Comparison of ENCODE assay signal across 8 cellular contexts in genomic region chr15:39172380-39173281, GRCh38.
A peak's percentile ranks its signal among the peaks of the same experiment; 100 is the strongest.
DNase-seq lines count a peak whose midpoint lies in the region; ATAC-seq, FAIRE-seq and TF ChIP-seq lines count a peak whose summit lies in the region.

No MANE protein-coding gene starts in this region.

- no peak for FAIRE-seq in GM19239 (lab: Jason Lieb, UNC)

- no peaks in the 10 kb centered on the region for H3K79me2 ChIP-seq in HCT116 (ENCODE audit: insufficient read depth, low read length)
- no peaks in the 10 kb centered on the region for H3K79me2 ChIP-seq in Karpas-422 (ENCODE audit: low read length)

- H3K27me3 ChIP-seq in HCT116 (ENCODE audit: insufficient read depth, low read length), result no peaks in the 10 kb centered on the region
- H3K27me3 ChIP-seq in iPS-20b (ENCODE audit: insufficient read depth, low read length), result no peaks in the 10 kb centered on the region
- H3K27me3 ChIP-seq in Karpas-422 (ENCODE audit: low read length), result no peaks in the 10 kb centered on the region; the same call in 1 of the 2 replicates

- BruUV-seq in HCT116 (replicated peaks; lab: Mats Ljungman, UMichigan), result no TSS peak

- H3K4me3 ChIP-seq in HCT116 (replicated peaks in 1 of 2; ENCODE audit: low read depth in 1 of 2, low read length in 2 of 2) (no peak overlapping the region), astrocyte of the cerebellum (ENCODE audit: low read depth, low read length) (peak overlapping the region; percentile 20), iPS-20b (ENCODE audit: low read length) (no peak overlapping the region), skin epidermis (no peak overlapping the region), Karpas-422 (ENCODE audit: low read length) (no peak overlapping the region)

- H3K9me2 ChIP-seq in HCT116 (ENCODE audit: insufficient read depth) (no peaks in the 10 kb centered on the region), Karpas-422 (replicated peaks; ENCODE audit: insufficient read depth, low read length) (no peaks in the 10 kb centered on the region)

- H3K4me2 ChIP-seq in HCT116 (ENCODE audit: low read length) (peak overlapping the region; percentile 27; the same call in 1 of the 2 replicates), Karpas-422 (ENCODE audit: low read depth, low read length, poor library complexity, severe bottlenecking) (no peak overlapping the region)

- TF ChIP-seq RAD21 in HCT116 (IDR thresholded peaks at IDR 0.05; ENCODE audit: low read depth), result no peak

- peak; percentile 28 for ATAC-seq in HCT116

- H2AFZ ChIP-seq in HCT116 (ENCODE audit: low read depth, low read length, poor library complexity, severe bottlenecking) (no peak overlapping the region), Karpas-422 (ENCODE audit: low read length) (no peak overlapping the region)

- POLR2A ChIA-PET in HCT116 (lab: Charles Lee) (interaction anchor here (1.9 kb wide), 1 partner anchor 408 kb away, joined by 11 read pairs; the partner anchor contains the start of gene THBS1), GM10248 (lab: Yijun Ruan, JAX) (no interaction called here)

- H4K20me1 ChIP-seq in HCT116 (ENCODE audit: insufficient read depth) (no peaks in the 10 kb centered on the region), Karpas-422 (ENCODE audit: insufficient read depth, low read depth, low read length) (no peaks in the 10 kb centered on the region)

- H3K27ac ChIP-seq in HCT116 (ENCODE audit: low read depth, low read length) (no peak overlapping the region), iPS-20b (ENCODE audit: low read length) (peak overlapping the region; percentile 1), skin epidermis (peak overlapping the region in 13 of 21 experiments; percentile 2 to 70 (median 50)), Karpas-422 (ENCODE audit: low read length) (no peak overlapping the region)

- peaks cover 7 to 16% of the 10 kb centered on the region in 2 experiments; a peak in 3 of 4 replicates for H3K4me1 ChIP-seq in HCT116 (ENCODE audit: control insufficient read depth in 1 of 2, insufficient read depth in 2 of 2, low read length in 2 of 2)
- peaks cover 20% of the 10 kb centered on the region; the same call in 1 of the 2 replicates for H3K4me1 ChIP-seq in iPS-20b (ENCODE audit: insufficient read depth, low read length)
- no peaks in the 10 kb centered on the region for H3K4me1 ChIP-seq in Karpas-422 (ENCODE audit: low read length)

- RAD21 ChIA-PET in HCT116 (lab: Charles Lee; ENCODE audit: low non-redundant PET in 1 of 2, low total read pairs in 2 of 2, uncharacterized antibody in 2 of 2, unreplicated experiment in 2 of 2), result interaction anchor here (1.2 to 2.0 kb wide), 5 partner anchors 407 to 585 kb away, joined by 3 to 13 read pairs (median 6); partner anchors contain the start of gene THBS1 (in 2 of the 2)

- H3K36me3 ChIP-seq in HCT116 (ENCODE audit: control insufficient read depth in 1 of 2, insufficient read depth in 2 of 2, low read length in 2 of 2) (no peaks in the 10 kb centered on the region), iPS-20b (ENCODE audit: insufficient read depth, low read depth, low read length) (no peaks in the 10 kb centered on the region), Karpas-422 (ENCODE audit: insufficient read depth, low read length) (no peaks in the 10 kb centered on the region)

- TF ChIP-seq POLR2A in HCT116 (IDR thresholded peaks at IDR 0.05; ENCODE audit: borderline replicate concordance, extremely low read depth, insufficient read depth, insufficient read length), result no peak

- H3K9me3 ChIP-seq in HCT116 (ENCODE audit: control insufficient read depth in 1 of 2, insufficient read depth in 1 of 2, low read depth in 1 of 2, low read length in 2 of 2) (no peaks in the 10 kb centered on the region), iPS-20b (ENCODE audit: insufficient read depth, low read depth, low read length) (no peaks in the 10 kb centered on the region), Karpas-422 (ENCODE audit: low read length) (no peaks in the 10 kb centered on the region)

- H3K9ac ChIP-seq in HCT116 (ENCODE audit: low read length) (no peak overlapping the region), iPS-20b (ENCODE audit: low read depth, low read length) (peak overlapping the region; percentile 46; the same call in 1 of the 2 replicates), Karpas-422 (ENCODE audit: low read length) (no peak overlapping the region)

- CTCF ChIA-PET in HCT116 (lab: Charles Lee) (interaction anchor here (0.9 to 3.0 kb wide), 8 partner anchors 8 to 584 kb away, joined by 3 to 50 read pairs (median 3); partner anchors contain the start of gene THBS1), GM10248 (lab: Yijun Ruan, JAX) (interaction anchor here (0.9 to 1.8 kb wide), 4 partner anchors 8 to 584 kb away, joined by 3 to 12 read pairs (median 3); no protein-coding TSS in a partner anchor)

- intact Hi-C loops in HCT116 (cut with micrococcal nuclease), result loop anchor here (1.0 to 2.0 kb wide), 2 partner anchors 408 to 584 kb away; no protein-coding TSS in a partner anchor

- no peak for DNase-seq in HCT116 (ENCODE audit: low read depth, low spot score)
- peak; percentile 35 for DNase-seq in astrocyte of the cerebellum (ENCODE audit: low read depth)
- no peak for DNase-seq in DMS153 (lab: John Stamatoyannopoulos, UW)
- no peak for DNase-seq in Karpas-422
- DNase-seq in GM19239 (ENCODE audit: insufficient read length, low spot score), result no peak
- no peak for DNase-seq in GM10248 (ENCODE audit: extremely low spot score)

- no peak; a peak in 1 of 6 replicates for TF ChIP-seq CTCF in HCT116 (IDR thresholded peaks at IDR 0.05 in 2 of 3, conservative IDR thresholded peaks at IDR 0.05 in 1 of 3; ENCODE audit: borderline replicate concordance in 1 of 3, insufficient read depth in 1 of 3, low read depth in 2 of 3, low read length in 2 of 3)
- TF ChIP-seq CTCF in astrocyte of the cerebellum (IDR thresholded peaks at IDR 0.05; ENCODE audit: low read depth, low read length, missing control alignments), result no peak
- TF ChIP-seq CTCF in GM10248 (IDR thresholded peaks at IDR 0.05; ENCODE audit: control extremely low read depth, extremely low read depth, low read depth, missing control alignments), result no peak

- in situ Hi-C loops in astrocyte of the cerebellum (cut with HindIII; ENCODE audit: low sequenced_read_pairs), result no loop called here

TF ChIP-seq in HCT116, 20 proteins besides CTCF, POLR2A, EP300 and RAD21 (continues in another document):
- TF ChIP-seq EZH2 (IDR thresholded peaks at IDR 0.05) (no peak), REST (IDR thresholded peaks at IDR 0.05; ENCODE audit: low read depth) (no peak), ZNF274 (IDR thresholded peaks at IDR 0.05; ENCODE audit: low read depth, low read length) (no peak), POLR2AphosphoS5 (IDR thresholded peaks at IDR 0.05; ENCODE audit: low read depth, low read length) (no peak), FOSL1 (IDR thresholded peaks at IDR 0.05; ENCODE audit: low read depth) (no peak), SP1 (IDR thresholded peaks at IDR 0.05; ENCODE audit: low read depth) (no peak), EZH2phosphoT487 (IDR thresholded peaks at IDR 0.05; ENCODE audit: borderline replicate concordance) (no peak), TCF7L2 (IDR thresholded peaks at IDR 0.05; ENCODE audit: borderline replicate concordance, extremely low read depth, insufficient read depth, insufficient read length) (no peak), CEBPB (IDR thresholded peaks at IDR 0.05; ENCODE audit: low read depth) (no peak), CBX3 (IDR thresholded peaks at IDR 0.05; ENCODE audit: low read depth) (no peak), SRF (IDR thresholded peaks at IDR 0.05; ENCODE audit: low read depth) (no peak), EGR1 (IDR thresholded peaks at IDR 0.05; ENCODE audit: low read depth) (no peak), JUND (IDR thresholded peaks at IDR 0.05) (no peak), SIN3A (IDR thresholded peaks at IDR 0.05; ENCODE audit: low read depth) (no peak), YY1 (IDR thresholded peaks at IDR 0.05; ENCODE audit: extremely low read depth, insufficient replicate concordance, low read depth, low read length) (no peak), ATF3 (IDR thresholded peaks at IDR 0.05) (no peak)

Comparison
In these comparisons a context has a peak if more than half of its experiments do, and no peak if none do; other contexts are left out.
1. H3K27ac ChIP-seq: peak in iPS-20b (single experiment) and skin epidermis (13 of 21); none in HCT116 (single experiment) and Karpas-422 (single experiment).